In genomic region chr13:63631006-63631405, GRCh38 we compare ENCODE assay signal across 30 cellular contexts.
"Had no signal": no experiment of that assay in that cellular context is flagged by ENCODE, and none has a peak within 500 bp of the region (broad histone marks: within the 10 kb centered on the region; RNA-seq: fewer than 3 reads in every experiment).

No MANE protein-coding gene starts in this region.

- H3K4me3 ChIP-seq: heart right ventricle, hepatocyte, left lung, lower lobe of right lung, neural progenitor cell, psoas muscle, right atrium auricular region, right lobe of liver, smooth muscle cell, suprapubic skin, tibial nerve, uterus had no signal

- H3K4me3 Mint-ChIP-seq: mesothelial cell of epicardium; naive B cell; natural killer cell; nephron progenitor cell; neural progenitor cell; stimulated activated effector memory CD8-positive, alpha-beta T cell treated with anti-CD3 and anti-CD28 coated beads, Interleukin-12 subunit alpha, Interleukin-12 subunit beta, amount 100 ng/mL, for 72 hours; stimulated activated naive CD8-positive, alpha-beta T cell treated with anti-CD3 and anti-CD28 coated beads, Interleukin-15, Interleukin-2, amounts not matched to agents 100 ng/mL and 50 ng/mL, for 24 hours; type B pancreatic cell had no signal

- H3K36me3 Mint-ChIP-seq: mesothelial cell of epicardium; naive B cell; natural killer cell; neural progenitor cell; stimulated activated effector memory CD8-positive, alpha-beta T cell treated with anti-CD3 and anti-CD28 coated beads, Interleukin-12 subunit alpha, Interleukin-12 subunit beta, amount 100 ng/mL, for 72 hours; type B pancreatic cell had no signal

- H3K9me3 ChIP-seq: heart right ventricle, left lung, lower lobe of right lung, neutrophil, psoas muscle, right atrium auricular region, right lobe of liver, suprapubic skin, tibial nerve, uterus had no signal

- H3K4me2 ChIP-seq: hepatocyte, neural progenitor cell, smooth muscle cell had no signal

- H3K4me1 Mint-ChIP-seq: naive B cell; nephron progenitor cell; neural progenitor cell; stimulated activated effector memory CD8-positive, alpha-beta T cell treated with anti-CD3 and anti-CD28 coated beads, Interleukin-12 subunit alpha, Interleukin-12 subunit beta, amount 100 ng/mL, for 72 hours had no signal

- H3K36me3 ChIP-seq: heart right ventricle, left lung, lower lobe of right lung, neural progenitor cell, neutrophil, right atrium auricular region, right lobe of liver, suprapubic skin, tibial nerve had no signal

- H3K27ac Mint-ChIP-seq: mesothelial cell of epicardium; natural killer cell; nephron progenitor cell; neural progenitor cell; stimulated activated effector memory CD8-positive, alpha-beta T cell treated with anti-CD3 and anti-CD28 coated beads, Interleukin-12 subunit alpha, Interleukin-12 subunit beta, amount 100 ng/mL, for 72 hours; stimulated activated naive CD8-positive, alpha-beta T cell treated with anti-CD3 and anti-CD28 coated beads, Interleukin-15, Interleukin-2, amounts not matched to agents 100 ng/mL and 50 ng/mL, for 24 hours; type B pancreatic cell had no signal

- H2AFZ ChIP-seq: hepatocyte, neural progenitor cell, parathyroid adenoma had no signal

- H3K27ac ChIP-seq: heart right ventricle, hepatocyte, left lung, lower lobe of right lung, neural progenitor cell, neutrophil, parathyroid adenoma, psoas muscle, right atrium auricular region, right lobe of liver, suprapubic skin, tibial nerve, uterus had no signal

- H3K27me3 Mint-ChIP-seq: naive B cell; stimulated activated naive CD8-positive, alpha-beta T cell treated with anti-CD3 and anti-CD28 coated beads, Interleukin-15, Interleukin-2, amounts not matched to agents 100 ng/mL and 50 ng/mL, for 24 hours; type B pancreatic cell had no signal

- DNase-seq: heart right ventricle; islet precursor cell; left colon; left lung; lower lobe of right lung; mammary epithelial cell; mesendoderm; naive B cell; natural killer cell; nephron progenitor cell; occipital lobe; psoas muscle; right lobe of liver; stimulated activated CD4-positive, alpha-beta T cell treated with anti-CD3 and anti-CD28 coated beads, Interleukin-15, amount 100 ng/mL, for 24 hours; stimulated activated CD4-positive, alpha-beta T cell treated with anti-CD3 and anti-CD28 coated beads, Interleukin-2, amount 100 ng/mL, for 24 hours; stimulated activated CD4-positive, alpha-beta T cell treated with anti-CD3 and anti-CD28 coated beads, Interleukin-4, amount 100 ng/mL, for 1 hour; stimulated activated naive CD4-positive, alpha-beta T cell; uterus had no signal

- H3K9ac ChIP-seq: neural progenitor cell, parathyroid adenoma had no signal

- H3K4me1 ChIP-seq: heart right ventricle, left lung, lower lobe of right lung, neural progenitor cell, parathyroid adenoma, psoas muscle, right atrium auricular region, right lobe of liver, suprapubic skin, uterus had no signal

- H3K9me3 Mint-ChIP-seq: nephron progenitor cell; neural progenitor cell; stimulated activated naive CD8-positive, alpha-beta T cell treated with anti-CD3 and anti-CD28 coated beads, Interleukin-15, Interleukin-2, amounts not matched to agents 100 ng/mL and 50 ng/mL, for 24 hours; type B pancreatic cell had no signal

- ATAC-seq: heart right ventricle; left colon; left lung; lower lobe of right lung; natural killer cell; psoas muscle; right lobe of liver; stimulated activated effector memory CD8-positive, alpha-beta T cell treated with anti-CD3 and anti-CD28 coated beads, Interleukin-12 subunit alpha, Interleukin-12 subunit beta, amount 100 ng/mL, for 72 hours had no signal

- H3K79me2 ChIP-seq: hepatocyte, parathyroid adenoma had no signal

- H3K27me3 ChIP-seq: heart right ventricle, hepatocyte, left lung, neural progenitor cell, neutrophil, right atrium auricular region, right lobe of liver, suprapubic skin, tibial nerve, uterus had no signal
